In the genomic region with DNA sequence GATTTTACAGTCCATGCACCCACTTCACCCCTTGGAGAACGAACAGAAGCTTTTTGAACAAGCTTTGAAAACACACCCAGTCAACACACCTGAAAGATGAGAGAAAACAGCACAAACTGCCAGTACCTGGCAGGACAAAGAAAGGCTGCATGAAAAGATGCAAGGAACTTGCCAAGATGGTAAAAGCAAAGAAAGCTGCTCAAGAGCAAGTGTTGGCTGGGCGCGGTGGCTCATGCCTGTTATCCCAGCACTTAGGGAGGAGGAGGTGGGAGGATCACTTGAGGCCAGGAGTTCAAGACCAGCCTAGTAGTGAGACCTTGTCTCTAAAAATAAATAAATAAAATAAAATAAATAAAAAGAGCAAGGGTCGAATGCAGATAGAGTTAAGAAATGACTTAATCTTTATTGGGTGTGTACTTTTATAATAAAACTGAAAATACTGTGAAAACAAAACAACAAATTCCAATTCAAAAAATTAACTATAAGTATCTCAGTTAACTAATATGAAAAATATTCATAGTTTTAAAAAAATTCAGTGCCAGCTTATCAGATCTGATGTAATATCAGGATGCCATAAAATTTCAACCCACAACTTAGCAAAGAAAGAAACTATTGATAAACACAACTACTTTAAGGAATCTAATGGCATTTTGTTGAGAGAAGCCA, we compare ENCODE assay signal across 1 cellular context.
TF ChIP-seq lines count a peak whose summit lies in the region.

No MANE protein-coding gene starts in this region.

TF ChIP-seq in GM23338, 12 proteins besides CTCF, POLR2A, EP300 and RAD21 (continued from another document):
- TF ChIP-seq, protein P1, sequence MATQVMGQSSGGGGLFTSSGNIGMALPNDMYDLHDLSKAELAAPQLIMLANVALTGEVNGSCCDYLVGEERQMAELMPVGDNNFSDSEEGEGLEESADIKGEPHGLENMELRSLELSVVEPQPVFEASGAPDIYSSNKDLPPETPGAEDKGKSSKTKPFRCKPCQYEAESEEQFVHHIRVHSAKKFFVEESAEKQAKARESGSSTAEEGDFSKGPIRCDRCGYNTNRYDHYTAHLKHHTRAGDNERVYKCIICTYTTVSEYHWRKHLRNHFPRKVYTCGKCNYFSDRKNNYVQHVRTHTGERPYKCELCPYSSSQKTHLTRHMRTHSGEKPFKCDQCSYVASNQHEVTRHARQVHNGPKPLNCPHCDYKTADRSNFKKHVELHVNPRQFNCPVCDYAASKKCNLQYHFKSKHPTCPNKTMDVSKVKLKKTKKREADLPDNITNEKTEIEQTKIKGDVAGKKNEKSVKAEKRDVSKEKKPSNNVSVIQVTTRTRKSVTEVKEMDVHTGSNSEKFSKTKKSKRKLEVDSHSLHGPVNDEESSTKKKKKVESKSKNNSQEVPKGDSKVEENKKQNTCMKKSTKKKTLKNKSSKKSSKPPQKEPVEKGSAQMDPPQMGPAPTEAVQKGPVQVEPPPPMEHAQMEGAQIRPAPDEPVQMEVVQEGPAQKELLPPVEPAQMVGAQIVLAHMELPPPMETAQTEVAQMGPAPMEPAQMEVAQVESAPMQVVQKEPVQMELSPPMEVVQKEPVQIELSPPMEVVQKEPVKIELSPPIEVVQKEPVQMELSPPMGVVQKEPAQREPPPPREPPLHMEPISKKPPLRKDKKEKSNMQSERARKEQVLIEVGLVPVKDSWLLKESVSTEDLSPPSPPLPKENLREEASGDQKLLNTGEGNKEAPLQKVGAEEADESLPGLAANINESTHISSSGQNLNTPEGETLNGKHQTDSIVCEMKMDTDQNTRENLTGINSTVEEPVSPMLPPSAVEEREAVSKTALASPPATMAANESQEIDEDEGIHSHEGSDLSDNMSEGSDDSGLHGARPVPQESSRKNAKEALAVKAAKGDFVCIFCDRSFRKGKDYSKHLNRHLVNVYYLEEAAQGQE (IDR thresholded peaks at IDR 0.05; ENCODE audit: unreplicated experiment) = no peak
- TF ChIP-seq, protein P2, sequence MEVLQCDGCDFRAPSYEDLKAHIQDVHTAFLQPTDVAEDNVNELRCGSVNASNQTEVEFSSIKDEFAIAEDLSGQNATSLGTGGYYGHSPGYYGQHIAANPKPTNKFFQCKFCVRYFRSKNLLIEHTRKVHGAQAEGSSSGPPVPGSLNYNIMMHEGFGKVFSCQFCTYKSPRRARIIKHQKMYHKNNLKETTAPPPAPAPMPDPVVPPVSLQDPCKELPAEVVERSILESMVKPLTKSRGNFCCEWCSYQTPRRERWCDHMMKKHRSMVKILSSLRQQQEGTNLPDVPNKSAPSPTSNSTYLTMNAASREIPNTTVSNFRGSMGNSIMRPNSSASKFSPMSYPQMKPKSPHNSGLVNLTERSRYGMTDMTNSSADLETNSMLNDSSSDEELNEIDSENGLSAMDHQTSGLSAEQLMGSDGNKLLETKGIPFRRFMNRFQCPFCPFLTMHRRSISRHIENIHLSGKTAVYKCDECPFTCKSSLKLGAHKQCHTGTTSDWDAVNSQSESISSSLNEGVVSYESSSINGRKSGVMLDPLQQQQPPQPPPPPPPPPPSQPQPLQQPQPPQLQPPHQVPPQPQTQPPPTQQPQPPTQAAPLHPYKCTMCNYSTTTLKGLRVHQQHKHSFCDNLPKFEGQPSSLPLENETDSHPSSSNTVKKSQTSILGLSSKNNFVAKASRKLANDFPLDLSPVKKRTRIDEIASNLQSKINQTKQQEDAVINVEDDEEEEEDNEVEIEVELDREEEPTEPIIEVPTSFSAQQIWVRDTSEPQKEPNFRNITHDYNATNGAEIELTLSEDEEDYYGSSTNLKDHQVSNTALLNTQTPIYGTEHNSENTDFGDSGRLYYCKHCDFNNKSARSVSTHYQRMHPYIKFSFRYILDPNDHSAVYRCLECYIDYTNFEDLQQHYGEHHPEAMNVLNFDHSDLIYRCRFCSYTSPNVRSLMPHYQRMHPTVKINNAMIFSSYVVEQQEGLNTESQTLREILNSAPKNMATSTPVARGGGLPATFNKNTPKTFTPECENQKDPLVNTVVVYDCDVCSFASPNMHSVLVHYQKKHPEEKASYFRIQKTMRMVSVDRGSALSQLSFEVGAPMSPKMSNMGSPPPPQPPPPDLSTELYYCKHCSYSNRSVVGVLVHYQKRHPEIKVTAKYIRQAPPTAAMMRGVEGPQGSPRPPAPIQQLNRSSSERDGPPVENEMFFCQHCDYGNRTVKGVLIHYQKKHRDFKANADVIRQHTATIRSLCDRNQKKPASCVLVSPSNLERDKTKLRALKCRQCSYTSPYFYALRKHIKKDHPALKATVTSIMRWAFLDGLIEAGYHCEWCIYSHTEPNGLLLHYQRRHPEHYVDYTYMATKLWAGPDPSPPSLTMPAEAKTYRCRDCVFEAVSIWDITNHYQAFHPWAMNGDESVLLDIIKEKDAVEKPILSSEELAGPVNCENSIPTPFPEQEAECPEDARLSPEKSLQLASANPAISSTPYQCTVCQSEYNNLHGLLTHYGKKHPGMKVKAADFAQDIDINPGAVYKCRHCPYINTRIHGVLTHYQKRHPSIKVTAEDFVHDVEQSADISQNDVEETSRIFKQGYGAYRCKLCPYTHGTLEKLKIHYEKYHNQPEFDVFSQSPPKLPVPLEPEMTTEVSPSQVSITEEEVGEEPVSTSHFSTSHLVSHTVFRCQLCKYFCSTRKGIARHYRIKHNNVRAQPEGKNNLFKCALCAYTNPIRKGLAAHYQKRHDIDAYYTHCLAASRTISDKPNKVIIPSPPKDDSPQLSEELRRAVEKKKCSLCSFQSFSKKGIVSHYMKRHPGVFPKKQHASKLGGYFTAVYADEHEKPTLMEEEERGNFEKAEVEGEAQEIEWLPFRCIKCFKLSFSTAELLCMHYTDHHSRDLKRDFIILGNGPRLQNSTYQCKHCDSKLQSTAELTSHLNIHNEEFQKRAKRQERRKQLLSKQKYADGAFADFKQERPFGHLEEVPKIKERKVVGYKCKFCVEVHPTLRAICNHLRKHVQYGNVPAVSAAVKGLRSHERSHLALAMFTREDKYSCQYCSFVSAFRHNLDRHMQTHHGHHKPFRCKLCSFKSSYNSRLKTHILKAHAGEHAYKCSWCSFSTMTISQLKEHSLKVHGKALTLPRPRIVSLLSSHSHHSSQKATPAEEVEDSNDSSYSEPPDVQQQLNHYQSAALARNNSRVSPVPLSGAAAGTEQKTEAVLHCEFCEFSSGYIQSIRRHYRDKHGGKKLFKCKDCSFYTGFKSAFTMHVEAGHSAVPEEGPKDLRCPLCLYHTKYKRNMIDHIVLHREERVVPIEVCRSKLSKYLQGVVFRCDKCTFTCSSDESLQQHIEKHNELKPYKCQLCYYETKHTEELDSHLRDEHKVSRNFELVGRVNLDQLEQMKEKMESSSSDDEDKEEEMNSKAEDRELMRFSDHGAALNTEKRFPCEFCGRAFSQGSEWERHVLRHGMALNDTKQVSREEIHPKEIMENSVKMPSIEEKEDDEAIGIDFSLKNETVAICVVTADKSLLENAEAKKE (CRISPR knock-in tag; IDR thresholded peaks at IDR 0.05) = no peak
TF ChIP-seq in GM23338: peak in this region for 0.
